In the genomic region with DNA sequence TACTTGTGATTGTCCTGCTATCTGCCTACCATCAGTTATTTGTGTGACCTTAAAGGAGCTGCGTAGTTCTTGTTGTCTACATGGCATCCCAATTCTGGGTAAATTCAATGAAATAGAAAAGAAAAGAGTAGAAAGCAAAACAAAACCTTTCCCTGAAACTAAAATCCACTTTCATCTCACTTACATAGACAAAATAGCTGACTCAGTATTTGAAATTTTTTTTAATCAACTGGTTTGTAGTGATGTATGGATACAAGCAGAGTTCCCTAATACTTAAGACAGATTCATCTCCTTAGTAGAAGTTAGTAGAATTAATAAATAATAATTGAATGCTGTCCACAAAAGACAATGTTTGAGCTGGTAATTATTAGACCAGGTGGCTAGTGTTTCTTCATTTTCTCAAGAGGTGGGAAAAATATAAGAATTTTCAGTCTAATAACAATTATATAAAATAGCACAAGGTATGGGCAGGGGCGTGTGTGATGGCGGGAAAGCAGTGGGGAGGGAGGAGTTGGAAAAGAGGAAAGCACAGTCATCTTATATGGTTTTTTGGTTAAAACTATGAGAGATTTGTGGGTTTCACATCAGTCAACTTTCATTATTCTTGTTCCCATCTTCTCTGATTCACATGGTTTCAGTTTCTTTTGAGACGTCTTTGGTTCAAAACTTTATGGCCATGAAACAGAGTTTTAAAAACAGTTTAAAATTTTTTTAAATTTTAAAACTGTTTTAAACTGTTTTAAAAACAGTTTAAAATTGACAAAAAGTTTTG, we compare ENCODE assay signal across 9 cellular contexts.
DNase-seq lines count a peak whose midpoint lies in the region; ATAC-seq and TF ChIP-seq lines count a peak whose summit lies in the region.
"Had no signal": no experiment of that assay in that cellular context is flagged by ENCODE, and none has a peak within 500 bp of the region (broad histone marks: within the 10 kb centered on the region; RNA-seq: fewer than 3 reads in every experiment).

No MANE protein-coding gene starts in this region.

- H3K9me3 Mint-ChIP-seq in HFFc6 = no peaks in the 10 kb centered on the region; the same call in 1 of the 2 replicates

- DNase-seq in MM.1S (peak; percentile 82), psoas muscle (no peak), SK-N-DZ (ENCODE audit: low spot score) (no peak), DMS 273 (lab: John Stamatoyannopoulos, UW; ENCODE audit: unreplicated experiment) (no peak), HFFc6 (no peak), OCI-M2 (lab: John Stamatoyannopoulos, UW; ENCODE audit: unreplicated experiment) (no peak)
- DNase-seq: amygdala had no signal

- H3K27me3 ChIP-seq in MM.1S (replicated peaks; ENCODE audit: insufficient read depth, low read length) (peaks cover 90% of the 10 kb centered on the region), psoas muscle (ENCODE audit: insufficient read depth in 3 of 3, low read length in 2 of 3) (no peaks in the 10 kb centered on the region)

- ATAC-seq in GM19023 (IDR thresholded peaks at IDR 0.05; ENCODE audit: unreplicated experiment) (peak; percentile 76), HG02571 (IDR thresholded peaks at IDR 0.05; ENCODE audit: unreplicated experiment) (peak; percentile 95), psoas muscle (no peak)

- H2AFZ ChIP-seq in MM.1S (ENCODE audit: low read length) = no peak overlapping the region

- peaks cover 7% of the 10 kb centered on the region; the same call in 1 of the 2 replicates for H3K36me3 Mint-ChIP-seq in HFFc6 (ENCODE audit: low read depth)

- H3K27me3 Mint-ChIP-seq in HFFc6 (ENCODE audit: insufficient read depth) = no peaks in the 10 kb centered on the region

- H3K36me3 ChIP-seq in MM.1S (replicated peaks; ENCODE audit: insufficient read depth, low read length) (no peaks in the 10 kb centered on the region), psoas muscle (ENCODE audit: insufficient read depth in 1 of 2, low read depth in 1 of 2) (no peaks in the 10 kb centered on the region)

- H3K27ac Mint-ChIP-seq in HFFc6 = no peak overlapping the region

- 0 out of 2 replicates have a peak, but pooled peaks cover 3% of the 10 kb centered on the region for H3F3A ChIP-seq in MM.1S (ENCODE audit: insufficient read depth, low read length)

- H3K4me3 ChIP-seq in MM.1S (ENCODE audit: low read length) (no peak overlapping the region), psoas muscle (peak overlapping the region; percentile 12)

- H3K9ac ChIP-seq in MM.1S (ENCODE audit: low read length) = no peak overlapping the region

- no peak for TF ChIP-seq CTCF in MM.1S (IDR thresholded peaks at IDR 0.05; ENCODE audit: low read length)
- TF ChIP-seq CTCF in psoas muscle (IDR thresholded peaks at IDR 0.05) = no peak
- no peak for TF ChIP-seq CTCF in HFFc6 (IDR thresholded peaks at IDR 0.05)

- H3K27ac ChIP-seq in MM.1S (ENCODE audit: low read length) (no peak overlapping the region), psoas muscle (no peak overlapping the region)

- H3K9me2 ChIP-seq in MM.1S (replicated peaks; ENCODE audit: insufficient read depth, low read length) = no peaks in the 10 kb centered on the region

- H4K20me1 ChIP-seq in MM.1S (ENCODE audit: insufficient read depth, low read length) = no peaks in the 10 kb centered on the region

- intact Hi-C loops in psoas muscle (cut with DNase I) = loop anchor here in 1 of 2 donors (10.0 kb wide), 1 partner anchor 263 kb away; no protein-coding TSS in a partner anchor

- H3K4me1 Mint-ChIP-seq in HFFc6 (ENCODE audit: low read depth) = peaks cover 41% of the 10 kb centered on the region

- WGBS in psoas muscle, 3 donors = 76 to 83% (median 80%) methylated on average over 4 of the region's 4 CpGs

- H3K4me1 ChIP-seq in MM.1S (ENCODE audit: low read length) = 0 out of 2 replicates have a peak, but pooled peaks cover 9% of the 10 kb centered on the region
- H3K4me1 ChIP-seq in psoas muscle = peaks cover 14% of the 10 kb centered on the region

- H3K9me3 ChIP-seq in MM.1S (replicated peaks; ENCODE audit: insufficient read depth, low read length) (no peaks in the 10 kb centered on the region), psoas muscle (no peaks in the 10 kb centered on the region)

- no peak overlapping the region for H3K4me2 ChIP-seq in MM.1S (ENCODE audit: low read depth, low read length)

- no peak overlapping the region for H3K4me3 Mint-ChIP-seq in HFFc6

- H3K79me2 ChIP-seq in MM.1S (ENCODE audit: low read length) = no peaks in the 10 kb centered on the region

Comparison
In these comparisons a context has a peak if more than half of its experiments do, and no peak if none do; other contexts are left out.
1. ATAC-seq: peak in GM19023 (single experiment) and HG02571 (single experiment); none in psoas muscle (0 of 4).